16 cellular contexts compared by ENCODE assay signal in genomic region chr7:117009705-117010361, GRCh38. TPM values are rescaled to one million over a fixed set of nuclear protein-coding genes. Genes with fewer than 3 reads are reported as not detected.
A peak's percentile ranks its signal among the peaks of the same experiment; 100 is the strongest.
DNase-seq lines count a peak whose midpoint lies in the region; ATAC-seq and TF ChIP-seq lines count a peak whose summit lies in the region.
"Had no signal": no experiment of that assay in that cellular context is flagged by ENCODE, and none has a peak within 500 bp of the region (broad histone marks: within the 10 kb centered on the region; RNA-seq: fewer than 3 reads in every experiment).

No MANE protein-coding gene starts in this region.

- peaks cover 64% of the 10 kb centered on the region for H3K4me1 Mint-ChIP-seq in CD8-positive, alpha-beta T cell (ENCODE audit: low read depth)
- peaks cover 40% of the 10 kb centered on the region for H3K4me1 Mint-ChIP-seq in activated T-helper 17 cell treated with anti-CD3 and anti-CD28 coated beads, Interleukin-2, amount 50 U/mL, for 72 hours
- H3K4me1 Mint-ChIP-seq in naive thymus-derived CD8-positive, alpha-beta T cell: peaks cover 33 to 61% (median 60%) of the 10 kb centered on the region in 4 donors

- H3K27ac ChIP-seq in CD8-positive, alpha-beta T cell (ENCODE audit: low read depth, low read length): no peak overlapping the region
- no peak overlapping the region for H3K27ac ChIP-seq in KMS-11
- H3K27ac ChIP-seq: right lobe of liver, thyroid gland had no signal

- POLR2A ChIA-PET in CD8-positive, alpha-beta T cell (lab: Charles Lee): interaction anchor here (0.7 to 1.6 kb wide), 6 partner anchors 9 to 147 kb away, joined by 3 to 5 read pairs (median 3); no protein-coding TSS in a partner anchor
- POLR2A ChIA-PET in naive thymus-derived CD8-positive, alpha-beta T cell (lab: Charles Lee): interaction anchor here (1.1 kb wide), 1 partner anchor 14 kb away, joined by 9 read pairs; no protein-coding TSS in a partner anchor

- no peak overlapping the region for H3K27ac Mint-ChIP-seq in CD8-positive, alpha-beta T cell
- H3K27ac Mint-ChIP-seq in activated T-helper 17 cell treated with anti-CD3 and anti-CD28 coated beads, Interleukin-2, amount 50 U/mL, for 72 hours: peak overlapping the region; percentile 75
- peak overlapping the region in 4 of 10 donors; percentile 17 to 71 (median 31) for H3K27ac Mint-ChIP-seq in naive thymus-derived CD8-positive, alpha-beta T cell
- H3K27ac Mint-ChIP-seq: GM23338, mesothelial cell of epicardium had no signal

- no peak overlapping the region for H3K9ac ChIP-seq in KMS-11

- no peak for DNase-seq in CD8-positive, alpha-beta T cell
- no peak for DNase-seq in naive thymus-derived CD8-positive, alpha-beta T cell
- DNase-seq in NCI-H1092 treated with DMSO at 0.1 percent for 48 hours (lab: John Stamatoyannopoulos, UW) (no peak), kidney tubule cell (ENCODE audit: low spot score) (no peak)
- DNase-seq: activated CD4-positive, CD25-positive, alpha-beta regulatory T cell; C1 segment of cervical spinal cord; DMS79 treated with DMSO at 0.1 percent for 48 hours; MG63; right lobe of liver; stimulated activated CD4-positive, alpha-beta T cell treated with anti-CD3 and anti-CD28 coated beads, Interleukin-2, amount 100 ng/mL, for 48 hours; thyroid gland had no signal

- H3K9me3 Mint-ChIP-seq in CD8-positive, alpha-beta T cell: no peaks in the 10 kb centered on the region
- H3K9me3 Mint-ChIP-seq in activated T-helper 17 cell treated with anti-CD3 and anti-CD28 coated beads, Interleukin-2, amount 50 U/mL, for 72 hours: no peaks in the 10 kb centered on the region
- H3K9me3 Mint-ChIP-seq in naive thymus-derived CD8-positive, alpha-beta T cell: no peaks in the 10 kb centered on the region
- H3K9me3 Mint-ChIP-seq: GM23338, mesothelial cell of epicardium had no signal

- peak overlapping the region; percentile 24 for H3K4me2 ChIP-seq in KMS-11
- H3K4me2 ChIP-seq: GM23338 had no signal

- H3K79me2 ChIP-seq in KMS-11 (ENCODE audit: insufficient read depth, low read depth): no peaks in the 10 kb centered on the region

- H3K9me3 ChIP-seq in CD8-positive, alpha-beta T cell (ENCODE audit: low read length): no peaks in the 10 kb centered on the region
- H3K9me3 ChIP-seq: MG63, right lobe of liver, thyroid gland had no signal

- H3K36me3 ChIP-seq in CD8-positive, alpha-beta T cell (ENCODE audit: insufficient read depth, low read length): no peaks in the 10 kb centered on the region
- H3K36me3 ChIP-seq in KMS-11 (ENCODE audit: insufficient read depth): no peaks in the 10 kb centered on the region
- H3K36me3 ChIP-seq: MG63, right lobe of liver, thyroid gland had no signal

- TF ChIP-seq CTCF in CD8-positive, alpha-beta T cell (IDR thresholded peaks at IDR 0.05): no peak
- TF ChIP-seq CTCF in KMS-11 (conservative IDR thresholded peaks at IDR 0.05; ENCODE audit: low read depth, low read length): no peak

- peak overlapping the region; percentile 30 for H3K4me3 Mint-ChIP-seq in CD8-positive, alpha-beta T cell
- peak overlapping the region; percentile 67 for H3K4me3 Mint-ChIP-seq in activated T-helper 17 cell treated with anti-CD3 and anti-CD28 coated beads, Interleukin-2, amount 50 U/mL, for 72 hours
- peak overlapping the region; percentile 34 to 83 (median 68) for H3K4me3 Mint-ChIP-seq in naive thymus-derived CD8-positive, alpha-beta T cell
- H3K4me3 Mint-ChIP-seq: GM23338, mesothelial cell of epicardium had no signal

- H3K36me3 Mint-ChIP-seq in CD8-positive, alpha-beta T cell: no peaks in the 10 kb centered on the region
- H3K36me3 Mint-ChIP-seq in activated T-helper 17 cell treated with anti-CD3 and anti-CD28 coated beads, Interleukin-2, amount 50 U/mL, for 72 hours (ENCODE audit: low read depth): peaks cover 7% of the 10 kb centered on the region
- no peaks in the 10 kb centered on the region for H3K36me3 Mint-ChIP-seq in naive thymus-derived CD8-positive, alpha-beta T cell
- H3K36me3 Mint-ChIP-seq: mesothelial cell of epicardium had no signal

- intact Hi-C loops in CD8-positive, alpha-beta T cell (cut with DNase I, micrococcal nuclease): loop anchor here (2.0 kb wide), 2 partner anchors 23 to 79 kb away; no protein-coding TSS in a partner anchor

- H3K4me3 ChIP-seq in CD8-positive, alpha-beta T cell (ENCODE audit: low read depth, low read length): no peak overlapping the region
- H3K4me3 ChIP-seq in KMS-11 (IDR thresholded peaks at IDR 0.05; ENCODE audit: insufficient read depth, low read depth, low read length): no peak overlapping the region
- H3K4me3 ChIP-seq: GM23338, MG63, right lobe of liver, thyroid gland had no signal

- no peak for ATAC-seq in CD8-positive, alpha-beta T cell
- peak; percentile 9 for ATAC-seq in activated T-helper 17 cell treated with anti-CD3 and anti-CD28 coated beads, Interleukin-2, amount 50 U/mL, for 72 hours (replicated peaks)
- ATAC-seq in naive thymus-derived CD8-positive, alpha-beta T cell: no peak
- ATAC-seq in GM18873 (IDR thresholded peaks at IDR 0.05; ENCODE audit: low FRiP score, unreplicated experiment): no peak
- ATAC-seq: GM23338, right lobe of liver had no signal

- peaks cover 61% of the 10 kb centered on the region for H3K4me1 ChIP-seq in CD8-positive, alpha-beta T cell (ENCODE audit: insufficient read depth, low read length)
- H3K4me1 ChIP-seq in KMS-11 (ENCODE audit: low read depth, poor library complexity, severe bottlenecking): peaks cover 40% of the 10 kb centered on the region

- H3K27me3 ChIP-seq in CD8-positive, alpha-beta T cell (ENCODE audit: insufficient read depth, low read length): no peaks in the 10 kb centered on the region
- H3K27me3 ChIP-seq in KMS-11 (ENCODE audit: insufficient read depth, low read depth): no peaks in the 10 kb centered on the region
- H3K27me3 ChIP-seq: MG63, right lobe of liver, thyroid gland had no signal

- no peaks in the 10 kb centered on the region for H4K20me1 ChIP-seq in KMS-11 (ENCODE audit: insufficient read depth)

- CTCF ChIA-PET in CD8-positive, alpha-beta T cell (lab: Charles Lee): interaction anchor here (0.8 to 9.3 kb wide), 7 partner anchors 11 to 118 kb away, joined by 3 to 160 read pairs (median 3); no protein-coding TSS in a partner anchor

- H3K27me3 Mint-ChIP-seq in CD8-positive, alpha-beta T cell (ENCODE audit: low read depth): no peaks in the 10 kb centered on the region
- H3K27me3 Mint-ChIP-seq in activated T-helper 17 cell treated with anti-CD3 and anti-CD28 coated beads, Interleukin-2, amount 50 U/mL, for 72 hours: no peaks in the 10 kb centered on the region
- H3K27me3 Mint-ChIP-seq in naive thymus-derived CD8-positive, alpha-beta T cell: peaks cover 0 to 10% (median 0%) of the 10 kb centered on the region in 5 donors

- no peak overlapping the region for H2AFZ ChIP-seq in KMS-11 (ENCODE audit: low read depth)
- H2AFZ ChIP-seq: GM23338 had no signal

RNA-seq across cellular contexts. Expression of gene ST7, which starts 56.5 kb away (rescaled TPM):
- 1 to 10 TPM; 4.4 to 5.0 TPM for total RNA-seq in CD8-positive, alpha-beta T cell
- total RNA-seq in activated T-helper 17 cell treated with anti-CD3 and anti-CD28 coated beads, Interleukin-2, amount 50 U/mL, for 72 hours: 10 to 100 TPM; 12.5 to 14.4 TPM
- 1 to 10 TPM; 3.0 to 5.0 TPM for total RNA-seq in naive thymus-derived CD8-positive, alpha-beta T cell
- 1 to 10 TPM; 1.3 to 5.3 (median 1.9) TPM for polyA plus RNA-seq in naive thymus-derived CD8-positive, alpha-beta T cell
